In genomic region chr1:40709802-40710278, GRCh38 we compare ENCODE assay signal across 8 cellular contexts. TPM values are rescaled to one million over a fixed set of nuclear protein-coding genes. Genes with fewer than 3 reads are reported as not detected.
DNase-seq lines count a peak whose midpoint lies in the region; ATAC-seq and TF ChIP-seq lines count a peak whose summit lies in the region.

No MANE protein-coding gene starts in this region.

- peaks cover 19% of the 10 kb centered on the region for H3F3A ChIP-seq in PC-9 (ENCODE audit: insufficient read depth, low read depth)

- ATAC-seq in CD4-positive, alpha-beta T cell (ENCODE audit: poor library complexity): no peak
- ATAC-seq in GM21825 (IDR thresholded peaks at IDR 0.05; ENCODE audit: unreplicated experiment): no peak

- no peaks in the 10 kb centered on the region for H3K9me3 ChIP-seq in CD4-positive, alpha-beta T cell (ENCODE audit: control insufficient read depth, low read length)
- H3K9me3 ChIP-seq in PC-9 (ENCODE audit: insufficient read depth, low read depth): no peaks in the 10 kb centered on the region

- POLR2A ChIA-PET in CD4-positive, alpha-beta T cell (lab: Charles Lee): interaction anchor here (1.4 to 15.8 kb wide), 2 partner anchors 10 to 19 kb away, joined by 3 to 174 read pairs; partner anchors contain the start of gene NFYC
- POLR2A ChIA-PET in PC-9 (lab: Charles Lee; ENCODE audit: unreplicated experiment): interaction anchor here (0.6 to 0.8 kb wide), 2 partner anchors 42 to 791 kb away, joined by 6 to 11 read pairs; no protein-coding TSS in a partner anchor

- peaks cover 81% of the 10 kb centered on the region for H3K79me2 ChIP-seq in PC-9 (ENCODE audit: low read depth)

- no peaks in the 10 kb centered on the region for H3K27me3 Mint-ChIP-seq in CD4-positive, alpha-beta T cell
- no peaks in the 10 kb centered on the region for H3K27me3 Mint-ChIP-seq in osteocyte (ENCODE audit: unreplicated experiment)

- no peak for TF ChIP-seq CTCF in CD4-positive, alpha-beta T cell (IDR thresholded peaks at IDR 0.05)
- no peak for TF ChIP-seq CTCF in PC-9 (conservative IDR thresholded peaks at IDR 0.05)
- no peak for TF ChIP-seq CTCF in osteocyte (IDR thresholded peaks at IDR 0.05)

- H3K4me2 ChIP-seq in PC-9: peak overlapping the region; percentile 86

- no TSS peak for BruUV-seq in PC-9 (replicated peaks; lab: Mats Ljungman, UMichigan)

- peak overlapping the region; percentile 87 for H3K27ac Mint-ChIP-seq in CD4-positive, alpha-beta T cell
- H3K27ac Mint-ChIP-seq in osteocyte (ENCODE audit: unreplicated experiment): peak overlapping the region; percentile 97

- H3K36me3 ChIP-seq in PC-9 (ENCODE audit: low read depth): no peaks in the 10 kb centered on the region

- no peak overlapping the region for H2AFZ ChIP-seq in PC-9

- H3K4me1 Mint-ChIP-seq in CD4-positive, alpha-beta T cell (ENCODE audit: low read depth): peaks cover 73% of the 10 kb centered on the region
- peaks cover 39% of the 10 kb centered on the region for H3K4me1 Mint-ChIP-seq in osteocyte (ENCODE audit: unreplicated experiment)

- intact Hi-C loops in CD4-positive, alpha-beta T cell (cut with DNase I, micrococcal nuclease): loop anchor here (1.0 kb wide), 1 partner anchor 19 kb away; the partner anchor contains the start of gene NFYC (in 2 of the 2)
- intact Hi-C loops in PC-9 (cut with micrococcal nuclease; ENCODE audit: unreplicated experiment): no loop called here

- H3K4me3 ChIP-seq in PC-9: peak overlapping the region; percentile 62

- no peaks in the 10 kb centered on the region for H3K9me2 ChIP-seq in PC-9 (ENCODE audit: insufficient read depth)

- peaks cover 5% of the 10 kb centered on the region for H4K20me1 ChIP-seq in PC-9 (ENCODE audit: insufficient read depth)

- peak overlapping the region; percentile 93 for H3K4me3 Mint-ChIP-seq in CD4-positive, alpha-beta T cell
- H3K4me3 Mint-ChIP-seq in osteocyte (ENCODE audit: unreplicated experiment): peak overlapping the region; percentile 99

- CTCF ChIA-PET in CD4-positive, alpha-beta T cell (lab: Charles Lee): interaction anchor here (0.5 to 3.2 kb wide), 3 partner anchors 16 to 1659 kb away, joined by 3 to 9 read pairs (median 3); no protein-coding TSS in a partner anchor
- CTCF ChIA-PET in PC-9 (lab: Charles Lee): no interaction called here

- H3K27me3 ChIP-seq in CD4-positive, alpha-beta T cell (ENCODE audit: control insufficient read depth, insufficient read depth, low read length): no peaks in the 10 kb centered on the region
- H3K27me3 ChIP-seq in PC-9 (ENCODE audit: insufficient read depth, low read depth): no peaks in the 10 kb centered on the region

- H3K9me3 Mint-ChIP-seq in CD4-positive, alpha-beta T cell: no peaks in the 10 kb centered on the region
- H3K9me3 Mint-ChIP-seq in osteocyte (ENCODE audit: unreplicated experiment): no peaks in the 10 kb centered on the region

- H3K4me1 ChIP-seq in PC-9 (replicated peaks; ENCODE audit: insufficient read depth): peaks cover 43% of the 10 kb centered on the region

- H3K27ac ChIP-seq in CD4-positive, alpha-beta T cell (ENCODE audit: low read depth, low read length): peak overlapping the region; percentile 56
- H3K27ac ChIP-seq in PC-9: peak overlapping the region; percentile 21; the same call in 1 of the 2 replicates
- H3K27ac ChIP-seq in epithelial cell of prostate: peak overlapping the region; percentile 91

- H3K36me3 Mint-ChIP-seq in CD4-positive, alpha-beta T cell (ENCODE audit: low read depth): peaks cover 17% of the 10 kb centered on the region
- peaks cover 5% of the 10 kb centered on the region for H3K36me3 Mint-ChIP-seq in osteocyte (ENCODE audit: unreplicated experiment)

- DNase-seq in CD4-positive, alpha-beta T cell: no peak
- DNase-seq in PC-9: no peak
- no peak for DNase-seq in epithelial cell of prostate (ENCODE audit: low read depth, low spot score)
- DNase-seq in osteocyte (ENCODE audit: extremely low spot score, unreplicated experiment): no peak
- DNase-seq in anterior cingulate cortex (lab: John Stamatoyannopoulos, UW): no peak
- no peak for DNase-seq in OCI-M1 (lab: John Stamatoyannopoulos, UW)
- no peak for DNase-seq in pons (ENCODE audit: low spot score)

RNA-seq across cellular contexts. Expression of gene NFYC, which starts 18.3 kb away (rescaled TPM):
- total RNA-seq in CD4-positive, alpha-beta T cell: 10 to 100 TPM; 28.6 to 35.2 TPM
- 79.4 and 91.1 TPM in 2 replicates for total RNA-seq in PC-9 (2021)
- 49.0 and 53.4 TPM in 2 replicates for total RNA-seq in osteocyte

RNA-seq across cellular contexts. Expression of gene RIMS3, which starts 44.4 kb away (rescaled TPM):
- total RNA-seq in CD4-positive, alpha-beta T cell: 1 to 10 TPM in 1 of 2 experiments, under 1 TPM in 1; 0.99 to 1.1 TPM
- total RNA-seq in PC-9 (2021) (12.9 and 14.0 TPM in 2 replicates), osteocyte (16.5 and 17.0 TPM in 2 replicates)

Comparison
In these comparisons a context has a peak if more than half of its experiments do, and no peak if none do; other contexts are left out.
1. H3K27ac ChIP-seq: peak in every context shown above with its lines; median percentile 91 in epithelial cell of prostate; 56 in CD4-positive, alpha-beta T cell; 21 in PC-9.